16 cellular contexts compared by ENCODE assay signal in the genomic region with DNA sequence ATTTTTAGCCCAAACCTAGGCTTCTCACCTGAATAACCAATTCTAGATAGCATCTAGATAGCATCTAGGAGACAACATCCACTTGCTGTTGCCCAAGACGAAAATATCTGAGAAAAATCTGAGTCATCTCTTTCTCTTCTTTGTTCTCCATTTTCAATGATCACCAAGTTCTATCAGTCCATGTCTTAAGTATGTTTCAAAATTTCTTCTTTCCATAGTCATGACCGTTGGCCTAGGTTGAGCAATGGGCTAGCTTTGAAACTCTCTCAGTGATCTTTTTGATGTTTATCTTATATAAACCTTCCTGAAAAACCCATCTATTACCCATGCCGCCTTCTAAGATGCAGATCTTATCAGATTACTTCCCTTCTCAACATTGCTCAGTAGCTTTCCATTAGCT.
"Had no signal": no experiment of that assay in that cellular context is flagged by ENCODE, and none has a peak within 500 bp of the region (broad histone marks: within the 10 kb centered on the region; RNA-seq: fewer than 3 reads in every experiment).

No MANE protein-coding gene starts in this region.

- H3K4me3 ChIP-seq: heart left ventricle, psoas muscle, right lobe of liver, tibial artery had no signal

- ATAC-seq: esophagus mucosa; heart left ventricle; left colon; psoas muscle; right lobe of liver; stimulated activated memory B cell treated with anti-CD40 and anti-IgM and Interleukin-4, amounts not matched to agents 10 μg/mL and 1 μg/mL and 100 μg/mL, for 72 hours had no signal

- H3K27ac ChIP-seq: heart left ventricle, neutrophil, psoas muscle, right lobe of liver, tibial artery had no signal

- H3K9me3 ChIP-seq: neutrophil, psoas muscle, right lobe of liver, tibial artery had no signal

- DNase-seq: effector memory CD4-positive, alpha-beta T cell; heart left ventricle; hippocampal formation; left colon; mesendoderm; naive B cell; psoas muscle; retina; right lobe of liver; stimulated activated CD4-positive, alpha-beta T cell treated with anti-CD3 and anti-CD28 coated beads, Interleukin-15, amount 100 ng/mL, for 24 hours; stimulated activated CD4-positive, alpha-beta T cell treated with anti-CD3 and anti-CD28 coated beads, Interleukin-1b, Interleukin-23, amount 100 ng/mL, for 48 hours; stimulated activated CD4-positive, alpha-beta T cell treated with anti-CD3 and anti-CD28 coated beads, Interleukin-4, amount 100 ng/mL, for 24 hours; tibial artery had no signal

- H3K4me1 ChIP-seq: heart left ventricle, psoas muscle, right lobe of liver, tibial artery had no signal

- H3K27me3 ChIP-seq: heart left ventricle, neutrophil, right lobe of liver, tibial artery had no signal

- H3K36me3 ChIP-seq: heart left ventricle, neutrophil, right lobe of liver, tibial artery had no signal
